26 cellular contexts compared by ENCODE assay signal in the genomic region with DNA sequence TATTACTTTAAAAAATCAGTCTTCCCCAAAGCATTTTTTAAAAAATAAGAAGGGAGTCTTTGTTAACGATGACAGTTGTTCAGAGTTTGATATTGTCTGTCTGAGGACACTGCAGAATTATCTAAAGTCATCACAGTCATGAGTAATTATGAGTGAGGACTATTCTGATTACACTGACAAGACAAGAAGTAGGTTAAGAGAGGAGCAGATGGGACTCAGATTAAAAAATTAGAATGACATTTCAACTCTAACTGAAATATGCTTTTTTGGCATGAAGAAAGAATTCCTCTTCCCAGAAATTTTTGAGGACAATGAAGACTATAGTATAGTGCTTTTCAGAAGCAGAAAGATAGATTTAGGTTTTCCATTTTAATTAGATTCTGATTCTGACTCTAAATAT.
"Had no signal": no experiment of that assay in that cellular context is flagged by ENCODE, and none has a peak within 500 bp of the region (broad histone marks: within the 10 kb centered on the region; RNA-seq: fewer than 3 reads in every experiment).

No MANE protein-coding gene starts in this region.

- FAIRE-seq: endometrium, islet of Langerhans, keratinocyte had no signal

- H3K27ac ChIP-seq: colonic mucosa, epithelial cell of prostate, esophagus muscularis mucosa, gastrocnemius medialis, heart right ventricle, left lung, lower lobe of right lung had no signal

- H3K27ac Mint-ChIP-seq: dendritic cell treated with granulocyte-macrophage colony-stimulating factor and Interleukin-4, amounts not matched to agents 40 ng/mL and 50 ng/mL, for 4 days; effector memory CD8-positive, alpha-beta T cell; endodermal cell; mesothelial cell of epicardium; naive B cell; naive thymus-derived CD8-positive, alpha-beta T cell had no signal

- H3K36me3 ChIP-seq: colonic mucosa, esophagus muscularis mucosa, gastrocnemius medialis, heart right ventricle, left lung, lower lobe of right lung had no signal

- H3K4me1 Mint-ChIP-seq: mesothelial cell of epicardium; naive B cell; naive thymus-derived CD8-positive, alpha-beta T cell had no signal

- H3K36me3 Mint-ChIP-seq: naive thymus-derived CD8-positive, alpha-beta T cell had no signal

- H3K4me3 ChIP-seq: colonic mucosa, esophagus muscularis mucosa, gastrocnemius medialis, heart right ventricle, left lung, lower lobe of right lung, mucosa of descending colon had no signal

- DNase-seq: colonic mucosa; cortex of kidney; effector CD8-positive, alpha-beta T cell; effector memory CD8-positive, alpha-beta T cell; endodermal cell; foreskin melanocyte; gastrocnemius medialis; glutamatergic neuron; head of caudate nucleus; heart right ventricle; hippocampal formation; left cardiac atrium; left lung; left ventricle myocardium superior; lower lobe of right lung; mesenchymal stem cell; mucosa of descending colon; naive B cell; naive thymus-derived CD8-positive, alpha-beta T cell had no signal

- H3K4me3 Mint-ChIP-seq: dendritic cell treated with granulocyte-macrophage colony-stimulating factor and Interleukin-4, amounts not matched to agents 40 ng/mL and 50 ng/mL, for 4 days; effector memory CD8-positive, alpha-beta T cell; endodermal cell; mesothelial cell of epicardium; naive B cell; naive thymus-derived CD8-positive, alpha-beta T cell had no signal

- H3K27me3 ChIP-seq: colonic mucosa, esophagus muscularis mucosa, gastrocnemius medialis, heart right ventricle, left lung had no signal

- H3K4me1 ChIP-seq: colonic mucosa, esophagus muscularis mucosa, gastrocnemius medialis, heart right ventricle, left lung, lower lobe of right lung had no signal

- H3K27me3 Mint-ChIP-seq: dendritic cell treated with granulocyte-macrophage colony-stimulating factor and Interleukin-4, amounts not matched to agents 40 ng/mL and 50 ng/mL, for 4 days; effector memory CD8-positive, alpha-beta T cell; naive B cell; naive thymus-derived CD8-positive, alpha-beta T cell had no signal

- ATAC-seq: effector memory CD8-positive, alpha-beta T cell; gastrocnemius medialis; heart right ventricle; left cardiac atrium; left lung; left ventricle myocardium superior; lower lobe of right lung; mucosa of descending colon; naive thymus-derived CD8-positive, alpha-beta T cell had no signal

- H3K9me3 ChIP-seq: colonic mucosa, esophagus muscularis mucosa, gastrocnemius medialis had no signal
